Comparison of ENCODE assay signal across 7 cellular contexts in genomic region chr2:169574539-169574938, GRCh38. TPM values are rescaled to one million over a fixed set of nuclear protein-coding genes. Genes with fewer than 3 reads are reported as not detected.
DNase-seq lines count a peak whose midpoint lies in the region; ATAC-seq, FAIRE-seq and TF ChIP-seq lines count a peak whose summit lies in the region.
"Not testable (repeated sequence)": the region's sequence is repeated elsewhere in the genome, so short reads cannot be mapped to it uniquely, and the experiment has no call there.

No MANE protein-coding gene starts in this region.

- intact Hi-C loops in activated CD4-positive, alpha-beta T cell treated with anti-CD3 and anti-CD28 coated beads, Interleukin-2, amount 10 ng/mL, durations not matched to agents 24 days and 14 days (cut with micrococcal nuclease) = loop anchor here (5.0 kb wide), 1 partner anchor 97 kb away; the partner anchor contains the start of gene BBS5
- intact Hi-C loops in HepG2 (cut with micrococcal nuclease; ENCODE audit: unreplicated experiment) = loop anchor here (5.0 kb wide), 2 partner anchors 97 to 108 kb away; partner anchors contain the start of gene BBS5

- not testable (repeated sequence) for H4K20me1 ChIP-seq in HepG2 (ENCODE audit: insufficient read depth, low read length)

- H3K36me3 ChIP-seq in HepG2 (replicated peaks in 1 of 2; ENCODE audit: control insufficient read depth in 1 of 2, insufficient read depth in 2 of 2, low read length in 2 of 2) = not testable (repeated sequence)

- H3K4me1 Mint-ChIP-seq in T-helper 2 cell treated with Interferon-gamma antibody and Interleukin-4, amounts not matched to agents 5 μg/mL and 100 μg/mL, for 36 hours (ENCODE audit: low read depth) = peaks cover 14% of the 10 kb centered on the region
- peaks cover 10% of the 10 kb centered on the region for H3K4me1 Mint-ChIP-seq in activated CD4-positive, alpha-beta T cell treated with anti-CD3 and anti-CD28 coated beads, Interleukin-2, amount 10 ng/mL, durations not matched to agents 24 days and 14 days
- H3K4me1 Mint-ChIP-seq in activated T-helper 17 cell treated with anti-CD3 and anti-CD28 coated beads, Interleukin-2, amount 50 U/mL, for 72 hours = not testable (repeated sequence)
- H3K4me1 Mint-ChIP-seq in brain (peaks cover 40% of the 10 kb centered on the region), neural crest cell (peaks cover 30% of the 10 kb centered on the region), type B pancreatic cell (ENCODE audit: unreplicated experiment) (peaks cover 19% of the 10 kb centered on the region)

- not testable (repeated sequence) for H3K27ac ChIP-seq in HepG2 (ENCODE audit: extremely low read length, insufficient read depth, low read length)

- not testable (repeated sequence) for BruUV-seq in HepG2 (replicated peaks; lab: Mats Ljungman, UMichigan)

- FAIRE-seq in HepG2 (lab: Jason Lieb, UNC) = not testable (repeated sequence)

- not testable (repeated sequence) for H3K9ac ChIP-seq in HepG2 (ENCODE audit: insufficient read depth, low read depth, low read length)

- not testable (repeated sequence) for H3K27ac Mint-ChIP-seq in T-helper 2 cell treated with Interferon-gamma antibody and Interleukin-4, amounts not matched to agents 5 μg/mL and 100 μg/mL, for 36 hours; activated T-helper 17 cell treated with anti-CD3 and anti-CD28 coated beads, Interleukin-2, amount 50 U/mL, for 72 hours; brain; neural crest cell (ENCODE audit: unreplicated experiment); type B pancreatic cell
- peak overlapping the region; percentile 37 for H3K27ac Mint-ChIP-seq in activated CD4-positive, alpha-beta T cell treated with anti-CD3 and anti-CD28 coated beads, Interleukin-2, amount 10 ng/mL, durations not matched to agents 24 days and 14 days

- H2AFZ ChIP-seq in HepG2 (ENCODE audit: low read length) = not testable (repeated sequence)

- H3K4me3 ChIP-seq in HepG2 (replicated peaks in 1 of 3; ENCODE audit: insufficient read depth in 1 of 3, low read depth in 2 of 3, low read length in 3 of 3) = peak overlapping the region in 2 of 3 experiments; percentile 84 to 86; a peak in 2 of 6 replicates

- in situ Hi-C loops in HepG2 (cut with HindIII; ENCODE audit: extremely low pct_ligation_motif_present, low pct_unique_long_range_greater_than_20kb) = not testable (repeated sequence)

- 31% methylated on average over 5 of the region's 5 CpGs for WGBS in HepG2 (ENCODE audit: low lambda C conversion rate)

- CTCF ChIA-PET in HepG2 (lab: Yijun Ruan, JAX; ENCODE audit: low intra/inter-chr PET ratio, low total read pairs) = not testable (repeated sequence)

- H3K9me3 ChIP-seq in HepG2 (ENCODE audit: low read length) = not testable (repeated sequence)

- peak overlapping the region; percentile 93 for H3K4me2 ChIP-seq in HepG2 (ENCODE audit: low read depth, low read length)

- not testable (repeated sequence) for TF ChIP-seq CTCF in brain (conservative IDR thresholded peaks at IDR 0.05); HepG2 (CRISPR knock-in tag; IDR thresholded peaks at IDR 0.05); neural crest cell (conservative IDR thresholded peaks at IDR 0.05); type B pancreatic cell (conservative IDR thresholded peaks at IDR 0.05)

- not testable (repeated sequence) for TF ChIP-seq POLR2A in HepG2 (IDR thresholded peaks at IDR 0.05; ENCODE audit: insufficient read depth in 1 of 2, low read depth in 2 of 2, low read length in 2 of 2)

- H3K36me3 Mint-ChIP-seq in T-helper 2 cell treated with Interferon-gamma antibody and Interleukin-4, amounts not matched to agents 5 μg/mL and 100 μg/mL, for 36 hours (ENCODE audit: low read depth) = peaks cover 11% of the 10 kb centered on the region
- H3K36me3 Mint-ChIP-seq in activated CD4-positive, alpha-beta T cell treated with anti-CD3 and anti-CD28 coated beads, Interleukin-2, amount 10 ng/mL, durations not matched to agents 24 days and 14 days (ENCODE audit: low read depth) = peaks cover 11% of the 10 kb centered on the region
- peaks cover 14% of the 10 kb centered on the region for H3K36me3 Mint-ChIP-seq in activated T-helper 17 cell treated with anti-CD3 and anti-CD28 coated beads, Interleukin-2, amount 50 U/mL, for 72 hours (ENCODE audit: low read depth)
- not testable (repeated sequence) for H3K36me3 Mint-ChIP-seq in brain; neural crest cell (ENCODE audit: low read depth); type B pancreatic cell

- peak overlapping the region; percentile 64 for H3K4me3 Mint-ChIP-seq in T-helper 2 cell treated with Interferon-gamma antibody and Interleukin-4, amounts not matched to agents 5 μg/mL and 100 μg/mL, for 36 hours
- H3K4me3 Mint-ChIP-seq in activated CD4-positive, alpha-beta T cell treated with anti-CD3 and anti-CD28 coated beads, Interleukin-2, amount 10 ng/mL, durations not matched to agents 24 days and 14 days = not testable (repeated sequence)
- peak overlapping the region; percentile 98 for H3K4me3 Mint-ChIP-seq in activated T-helper 17 cell treated with anti-CD3 and anti-CD28 coated beads, Interleukin-2, amount 50 U/mL, for 72 hours
- H3K4me3 Mint-ChIP-seq in brain (peak overlapping the region in 4 of 5 experiments; percentile 49 to 76 (median 58)), neural crest cell (peak overlapping the region; percentile 78), type B pancreatic cell (peak overlapping the region; percentile 67)

- not testable (repeated sequence) for TF ChIP-seq EP300 in HepG2 (IDR thresholded peaks at IDR 0.05; ENCODE audit: low read depth in 2 of 2, low read length in 2 of 2); HepG2 (CRISPR knock-in tag; IDR thresholded peaks at IDR 0.05; ENCODE audit: borderline replicate concordance)

- not testable (repeated sequence) for DNase-seq in T-helper 2 cell treated with Interferon-gamma antibody and Interleukin-4, amounts not matched to agents 5 μg/mL and 100 μg/mL, for 36 hours (ENCODE audit: low spot score); activated CD4-positive, alpha-beta T cell treated with anti-CD3 and anti-CD28 coated beads, Interleukin-2, amount 10 ng/mL, durations not matched to agents 24 days and 14 days; HepG2 (ENCODE audit: low spot score); neural crest cell (ENCODE audit: low read depth, low spot score); type B pancreatic cell (ENCODE audit: extremely low spot score, unreplicated experiment)

- H3K27me3 ChIP-seq in HepG2 (ENCODE audit: control insufficient read depth in 1 of 2, insufficient read depth in 2 of 2, low read length in 2 of 2) = not testable (repeated sequence)

- not testable (repeated sequence) for H3K9me3 Mint-ChIP-seq in T-helper 2 cell treated with Interferon-gamma antibody and Interleukin-4, amounts not matched to agents 5 μg/mL and 100 μg/mL, for 36 hours; activated CD4-positive, alpha-beta T cell treated with anti-CD3 and anti-CD28 coated beads, Interleukin-2, amount 10 ng/mL, durations not matched to agents 24 days and 14 days; activated T-helper 17 cell treated with anti-CD3 and anti-CD28 coated beads, Interleukin-2, amount 50 U/mL, for 72 hours; brain; neural crest cell; type B pancreatic cell

- H3K79me2 ChIP-seq in HepG2 (ENCODE audit: insufficient read depth, low read length) = peaks cover 24% of the 10 kb centered on the region

- POLR2A ChIA-PET in HepG2 (lab: Yijun Ruan, JAX) = interaction anchor here (3.5 kb wide), 1 partner anchor 10 kb away, joined by 21 read pairs; the partner anchor contains the start of gene PPIG

- ATAC-seq in activated T-helper 17 cell treated with anti-CD3 and anti-CD28 coated beads, Interleukin-2, amount 50 U/mL, for 72 hours (replicated peaks); HepG2: not testable (repeated sequence)

- H3K4me1 ChIP-seq in HepG2 (ENCODE audit: insufficient read depth, low read length) = peaks cover 29% of the 10 kb centered on the region

- H3K27me3 Mint-ChIP-seq in T-helper 2 cell treated with Interferon-gamma antibody and Interleukin-4, amounts not matched to agents 5 μg/mL and 100 μg/mL, for 36 hours (ENCODE audit: low read depth); activated CD4-positive, alpha-beta T cell treated with anti-CD3 and anti-CD28 coated beads, Interleukin-2, amount 10 ng/mL, durations not matched to agents 24 days and 14 days; activated T-helper 17 cell treated with anti-CD3 and anti-CD28 coated beads, Interleukin-2, amount 50 U/mL, for 72 hours; type B pancreatic cell: not testable (repeated sequence)
- peaks cover 22% of the 10 kb centered on the region for H3K27me3 Mint-ChIP-seq in brain
- peaks cover 25% of the 10 kb centered on the region for H3K27me3 Mint-ChIP-seq in neural crest cell (ENCODE audit: low read depth)

- TF ChIP-seq RAD21 in HepG2 (CRISPR knock-in tag; IDR thresholded peaks at IDR 0.05) = not testable (repeated sequence)

RNA-seq across cellular contexts. Expression of gene FASTKD1, which starts 0.9 kb away (rescaled TPM):
- 55.2 and 56.5 TPM in 2 replicates for total RNA-seq in activated CD4-positive, alpha-beta T cell treated with anti-CD3 and anti-CD28 coated beads, Interleukin-2, amount 10 ng/mL, durations not matched to agents 24 days and 14 days
- total RNA-seq in activated T-helper 17 cell treated with anti-CD3 and anti-CD28 coated beads, Interleukin-2, amount 50 U/mL, for 72 hours = 10 to 100 TPM; 59.6 to 60.2 TPM
- polyA plus RNA-seq in brain (ENCODE audit: insufficient read depth, low read depth, low replicate concordance) (4.3 TPM), HepG2 (2011; rRNA removed) (23.8 and 35.0 TPM in 2 replicates)
- total RNA-seq in HepG2 (2016; rRNA removed; fragmentation: Illumina TruSeq; extraction: Trizol) (38.0 and 43.2 TPM in 2 replicates), neural crest cell (32.9 and 36.4 TPM in 2 replicates), type B pancreatic cell (ENCODE audit: low replicate concordance) (35.8 and 38.8 TPM in 2 replicates)
- 15.5 and 18.7 TPM in 2 replicates for total RNA-seq in HepG2 (2016; cell fraction: cytosol; rRNA removed; fragmentation: Illumina TruSeq; extraction: Trizol; ENCODE audit: low read depth)
- total RNA-seq in HepG2 (2016; cell fraction: insoluble cytoplasmic fraction; rRNA removed; fragmentation: Illumina TruSeq; extraction: Trizol) = 37.9 and 45.6 TPM in 2 replicates
- total RNA-seq in HepG2 (2016; cell fraction: membrane; rRNA removed; fragmentation: Illumina TruSeq; extraction: Trizol) = 20.1 and 23.7 TPM in 2 replicates
- total RNA-seq in HepG2 (2016; cell fraction: nucleus; rRNA removed; fragmentation: Illumina TruSeq; extraction: Trizol) = 35.9 and 37.3 TPM in 2 replicates
- 7.2 and 9.4 TPM in 2 replicates for polyA plus RNA-seq in HepG2 (2011; cell fraction: cytosol; rRNA removed)
- polyA plus RNA-seq in HepG2 (2011; cell fraction: nucleus; rRNA removed) = 36.2 and 36.8 TPM in 2 replicates
- polyA plus RNA-seq in HepG2 (2012) = 25.2 and 26.2 TPM in 2 replicates
- 3.0 and 3.8 TPM in 2 replicates for polyA plus RNA-seq in HepG2 (2016; cell fraction: cytosol; fragmentation: Illumina TruSeq; extraction: Trizol; ENCODE audit: low read depth)
- 34.0 and 34.1 TPM in 2 replicates for polyA plus RNA-seq in HepG2 (2016; cell fraction: insoluble cytoplasmic fraction; fragmentation: Illumina TruSeq; extraction: Trizol; ENCODE audit: low read depth)
- polyA plus RNA-seq in HepG2 (2016; cell fraction: membrane; fragmentation: Illumina TruSeq; extraction: Trizol; ENCODE audit: low read depth) = 9.0 and 9.3 TPM in 2 replicates
- 55.1 and 62.3 TPM in 2 replicates for polyA plus RNA-seq in HepG2 (2016; cell fraction: nucleus; fragmentation: Illumina TruSeq; extraction: Trizol; ENCODE audit: insufficient read depth, low read depth)
- 9.1 and 13.1 TPM in 2 replicates for polyA minus RNA-seq in HepG2 (2011; rRNA and poly(A)+ RNA removed; ENCODE audit: low replicate concordance)
- polyA minus RNA-seq in HepG2 (2011; cell fraction: cytosol; rRNA and poly(A)+ RNA removed) = 9.1 and 15.7 TPM in 2 replicates
- 86.7 and 90.4 TPM in 2 replicates for polyA minus RNA-seq in HepG2 (2011; cell fraction: nucleus; rRNA and poly(A)+ RNA removed)

RNA-seq across cellular contexts. Expression of gene PPIG, which starts 9.6 kb away (rescaled TPM):
- total RNA-seq in activated CD4-positive, alpha-beta T cell treated with anti-CD3 and anti-CD28 coated beads, Interleukin-2, amount 10 ng/mL, durations not matched to agents 24 days and 14 days = 59.9 and 69.3 TPM in 2 replicates
- total RNA-seq in activated T-helper 17 cell treated with anti-CD3 and anti-CD28 coated beads, Interleukin-2, amount 50 U/mL, for 72 hours = 10 to 100 TPM; 53.0 to 60.3 TPM
- polyA plus RNA-seq in brain (ENCODE audit: insufficient read depth, low read depth, low replicate concordance) (8.1 TPM), HepG2 (2011; rRNA removed) (22.2 and 31.3 TPM in 2 replicates)
- total RNA-seq in HepG2 (2016; rRNA removed; fragmentation: Illumina TruSeq; extraction: Trizol) (81.0 and 133 TPM in 2 replicates), neural crest cell (69.6 and 70.0 TPM in 2 replicates), type B pancreatic cell (ENCODE audit: low replicate concordance) (53.2 and 61.4 TPM in 2 replicates)
- 43.8 and 52.0 TPM in 2 replicates for total RNA-seq in HepG2 (2016; cell fraction: cytosol; rRNA removed; fragmentation: Illumina TruSeq; extraction: Trizol; ENCODE audit: low read depth)
- 82.9 and 127 TPM in 2 replicates for total RNA-seq in HepG2 (2016; cell fraction: insoluble cytoplasmic fraction; rRNA removed; fragmentation: Illumina TruSeq; extraction: Trizol)
- 24.4 and 29.2 TPM in 2 replicates for total RNA-seq in HepG2 (2016; cell fraction: membrane; rRNA removed; fragmentation: Illumina TruSeq; extraction: Trizol)
- 72.4 and 83.1 TPM in 2 replicates for total RNA-seq in HepG2 (2016; cell fraction: nucleus; rRNA removed; fragmentation: Illumina TruSeq; extraction: Trizol)
- polyA plus RNA-seq in HepG2 (2011; cell fraction: cytosol; rRNA removed) = 8.5 and 17.7 TPM in 2 replicates
- polyA plus RNA-seq in HepG2 (2011; cell fraction: nucleus; rRNA removed) = 13.5 and 16.6 TPM in 2 replicates
- 32.8 and 61.8 TPM in 2 replicates for polyA plus RNA-seq in HepG2 (2012)
- 2.2 and 3.7 TPM in 2 replicates for polyA plus RNA-seq in HepG2 (2016; cell fraction: cytosol; fragmentation: Illumina TruSeq; extraction: Trizol; ENCODE audit: low read depth)
- polyA plus RNA-seq in HepG2 (2016; cell fraction: insoluble cytoplasmic fraction; fragmentation: Illumina TruSeq; extraction: Trizol; ENCODE audit: low read depth) = 126 and 138 TPM in 2 replicates
- 5.0 and 7.1 TPM in 2 replicates for polyA plus RNA-seq in HepG2 (2016; cell fraction: membrane; fragmentation: Illumina TruSeq; extraction: Trizol; ENCODE audit: low read depth)
- polyA plus RNA-seq in HepG2 (2016; cell fraction: nucleus; fragmentation: Illumina TruSeq; extraction: Trizol; ENCODE audit: insufficient read depth, low read depth) = 86.8 and 89.0 TPM in 2 replicates
- 4.2 and 10.6 TPM in 2 replicates for polyA minus RNA-seq in HepG2 (2011; rRNA and poly(A)+ RNA removed; ENCODE audit: low replicate concordance)
- 14.6 and 17.6 TPM in 2 replicates for polyA minus RNA-seq in HepG2 (2011; cell fraction: cytosol; rRNA and poly(A)+ RNA removed)
- 76.1 and 82.5 TPM in 2 replicates for polyA minus RNA-seq in HepG2 (2011; cell fraction: nucleus; rRNA and poly(A)+ RNA removed)
